ENCODE assay signal across 22 cellular contexts in genomic region chr1:21541330-21541729, GRCh38. TPM values are rescaled to one million over a fixed set of nuclear protein-coding genes. Genes with fewer than 3 reads are reported as not detected.
DNase-seq lines count a peak whose midpoint lies in the region; FAIRE-seq and TF ChIP-seq lines count a peak whose summit lies in the region.
"Had no signal": no experiment of that assay in that cellular context is flagged by ENCODE, and none has a peak within 500 bp of the region (broad histone marks: within the 10 kb centered on the region; RNA-seq: fewer than 3 reads in every experiment).

No MANE protein-coding gene starts in this region.

- H3K27me3 ChIP-seq in breast epithelium (no peaks in the 10 kb centered on the region), adrenal gland (no peaks in the 10 kb centered on the region), osteoblast (ENCODE audit: insufficient read depth, low read length) (peaks cover 11% of the 10 kb centered on the region)
- H3K27me3 ChIP-seq: MG63 had no signal

- BruUV-seq in MCF 10A (replicated peaks; lab: Mats Ljungman, UMichigan): no TSS peak

- H3K4me1 ChIP-seq in breast epithelium: peaks cover 21 to 38% of the 10 kb centered on the region in 2 donors
- H3K4me1 ChIP-seq in adrenal gland (replicated peaks in 1 of 2): peaks cover 29 to 63% of the 10 kb centered on the region in 2 donors
- H3K4me1 ChIP-seq in kidney (ENCODE audit: control insufficient read depth in 1 of 2, insufficient read depth in 1 of 2, low read depth in 1 of 2, low read length in 2 of 2): peaks cover 36 to 43% of the 10 kb centered on the region in 2 donors
- H3K4me1 ChIP-seq in osteoblast (ENCODE audit: insufficient read depth, low read length): peaks cover 19% of the 10 kb centered on the region
- H3K4me1 ChIP-seq: HAP-1 had no signal

- FAIRE-seq in kidney (lab: Jason Lieb, UNC): no peak
- FAIRE-seq: GM12891 had no signal

- H3K27ac ChIP-seq in breast epithelium (peak overlapping the region; percentile 71 to 87), adrenal gland (peak overlapping the region in 4 of 5 donors; percentile 51 to 99 (median 74)), kidney (ENCODE audit: low read depth in 2 of 2, low read length in 2 of 2) (peak overlapping the region; percentile 25 to 29), osteoblast (ENCODE audit: low read depth, low read length) (peak overlapping the region; percentile 74)

- POLR2A ChIA-PET in MCF 10A (lab: Yijun Ruan, JAX): interaction anchor here (0.5 kb wide), 1 partner anchor 871 kb away, joined by 3 read pairs; no protein-coding TSS in a partner anchor

- H3K36me3 Mint-ChIP-seq in MCF 10A (ENCODE audit: insufficient read depth, unreplicated experiment): no peaks in the 10 kb centered on the region
- H3K36me3 Mint-ChIP-seq in activated naive CD8-positive, alpha-beta T cell treated with anti-CD3 and anti-CD28 coated beads for 36 hours: no peaks in the 10 kb centered on the region
- H3K36me3 Mint-ChIP-seq: CD8-positive, alpha-beta T cell had no signal

- H3K9ac ChIP-seq in kidney (ENCODE audit: low read length in 2 of 2): no peak overlapping the region
- H3K9ac ChIP-seq: SK-N-SH had no signal

- H3K9me3 ChIP-seq in breast epithelium: no peaks in the 10 kb centered on the region
- no peaks in the 10 kb centered on the region for H3K9me3 ChIP-seq in adrenal gland (replicated peaks in 1 of 3)
- no peaks in the 10 kb centered on the region for H3K9me3 ChIP-seq in kidney (ENCODE audit: control insufficient read depth in 1 of 2, low read length in 2 of 2)
- no peaks in the 10 kb centered on the region for H3K9me3 ChIP-seq in osteoblast (ENCODE audit: low read depth, low read length)
- H3K9me3 ChIP-seq: HAP-1, MG63, SK-N-SH had no signal

- TF ChIP-seq POLR2A in breast epithelium (IDR thresholded peaks at IDR 0.05) (no peak), adrenal gland (IDR thresholded peaks at IDR 0.05) (no peak)

- WGBS in adrenal gland, 4 donors: 75 to 84% (median 79%) methylated on average over 6 of the region's 6 CpGs

- H2AFZ ChIP-seq in osteoblast (ENCODE audit: low read length): no peak overlapping the region

- no peaks in the 10 kb centered on the region for H3K9me3 Mint-ChIP-seq in MCF 10A (ENCODE audit: unreplicated experiment)
- H3K9me3 Mint-ChIP-seq in activated naive CD8-positive, alpha-beta T cell treated with anti-CD3 and anti-CD28 coated beads for 36 hours: no peaks in the 10 kb centered on the region
- H3K9me3 Mint-ChIP-seq: CD8-positive, alpha-beta T cell had no signal

- peaks cover 4% of the 10 kb centered on the region for H4K20me1 ChIP-seq in osteoblast (ENCODE audit: insufficient read depth, low read length)

- no peak for DNase-seq in breast epithelium (ENCODE audit: low spot score in 2 of 2)
- no peak for DNase-seq in MCF 10A (ENCODE audit: unreplicated experiment)
- no peak for DNase-seq in adrenal gland
- peak; percentile 55 for DNase-seq in kidney
- DNase-seq in osteoblast (ENCODE audit: insufficient read length, low spot score, missing footprints): no peak
- no peak for DNase-seq in DMS 273 (lab: John Stamatoyannopoulos, UW; ENCODE audit: unreplicated experiment)
- DNase-seq in activated naive CD8-positive, alpha-beta T cell treated with anti-CD3 and anti-CD28 coated beads for 36 hours: no peak
- DNase-seq in NCI-H2171 treated with DMSO at 0.1 percent for 48 hours (lab: John Stamatoyannopoulos, UW): no peak
- DNase-seq: 8988T; CD8-positive, alpha-beta T cell; DMS153; Kasumi-1; NCI-H1048; NCI-H1436; NCI-H1930; NCI-H524 treated with DMSO at 0.1 percent for 48 hours; OCI-M1; SHP77 treated with DMSO at 0.1 percent for 48 hours; SK-N-SH had no signal

- peaks cover 8% of the 10 kb centered on the region for H3K4me1 Mint-ChIP-seq in MCF 10A (ENCODE audit: insufficient read depth, unreplicated experiment)
- no peaks in the 10 kb centered on the region for H3K4me1 Mint-ChIP-seq in activated naive CD8-positive, alpha-beta T cell treated with anti-CD3 and anti-CD28 coated beads for 36 hours

- H3K4me2 ChIP-seq in osteoblast (ENCODE audit: insufficient read depth, low read length): peak overlapping the region; percentile 41
- H3K4me2 ChIP-seq: SK-N-SH had no signal

- H3K36me3 ChIP-seq in breast epithelium: no peaks in the 10 kb centered on the region
- no peaks in the 10 kb centered on the region for H3K36me3 ChIP-seq in adrenal gland (replicated peaks in 1 of 2)
- no peaks in the 10 kb centered on the region for H3K36me3 ChIP-seq in kidney (ENCODE audit: control insufficient read depth in 1 of 2, insufficient read depth in 2 of 2, low read length in 2 of 2)
- no peaks in the 10 kb centered on the region for H3K36me3 ChIP-seq in osteoblast (ENCODE audit: insufficient read depth, low read length)
- H3K36me3 ChIP-seq: HAP-1, MG63 had no signal

- intact Hi-C loops in breast epithelium (cut with DNase I; ENCODE audit: low total_unique reads): no loop called here
- intact Hi-C loops in MCF 10A (cut with micrococcal nuclease): no loop called here
- intact Hi-C loops in adrenal gland (cut with DNase I): no loop called here
- intact Hi-C loops in kidney (cut with DNase I): no loop called here

- no peak overlapping the region for H3K4me3 Mint-ChIP-seq in MCF 10A (ENCODE audit: unreplicated experiment)
- no peak overlapping the region for H3K4me3 Mint-ChIP-seq in activated naive CD8-positive, alpha-beta T cell treated with anti-CD3 and anti-CD28 coated beads for 36 hours
- H3K4me3 Mint-ChIP-seq: CD8-positive, alpha-beta T cell had no signal

- H3K79me2 ChIP-seq in osteoblast (ENCODE audit: insufficient read depth, low read length): no peaks in the 10 kb centered on the region

- no peak for TF ChIP-seq CTCF in breast epithelium (IDR thresholded peaks at IDR 0.05)
- no peak for TF ChIP-seq CTCF in MCF 10A (IDR thresholded peaks at IDR 0.05; ENCODE audit: unreplicated experiment)
- no peak for TF ChIP-seq CTCF in adrenal gland (IDR thresholded peaks at IDR 0.05)
- no peak for TF ChIP-seq CTCF in kidney (IDR thresholded peaks at IDR 0.05; ENCODE audit: borderline replicate concordance, extremely low read depth, insufficient read depth)
- TF ChIP-seq CTCF in osteoblast (IDR thresholded peaks at IDR 0.05; ENCODE audit: extremely low read depth, low read depth, low read length): no peak

- H3K27ac Mint-ChIP-seq in MCF 10A (ENCODE audit: low read depth, unreplicated experiment): no peak overlapping the region
- H3K27ac Mint-ChIP-seq in activated naive CD8-positive, alpha-beta T cell treated with anti-CD3 and anti-CD28 coated beads for 36 hours: no peak overlapping the region
- H3K27ac Mint-ChIP-seq: CD8-positive, alpha-beta T cell had no signal

- CTCF ChIA-PET in MCF 10A (lab: Yijun Ruan, JAX): interaction anchor here (3.4 kb wide), 1 partner anchor 171 kb away, joined by 8 read pairs; no protein-coding TSS in a partner anchor

- H3K27me3 Mint-ChIP-seq in MCF 10A (ENCODE audit: insufficient read depth, unreplicated experiment): no peaks in the 10 kb centered on the region
- H3K27me3 Mint-ChIP-seq in activated naive CD8-positive, alpha-beta T cell treated with anti-CD3 and anti-CD28 coated beads for 36 hours: peaks cover 22% of the 10 kb centered on the region

- H3K4me3 ChIP-seq in breast epithelium: no peak overlapping the region
- H3K4me3 ChIP-seq in adrenal gland: no peak overlapping the region
- H3K4me3 ChIP-seq in kidney (ENCODE audit: low read length in 2 of 2): no peak overlapping the region
- H3K4me3 ChIP-seq in osteoblast (ENCODE audit: insufficient read depth, low read length): no peak overlapping the region
- H3K4me3 ChIP-seq: HAP-1, MG63 had no signal

RNA-seq across cellular contexts. Expression of gene ALPL, which starts 32.1 kb away (rescaled TPM):
- total RNA-seq in breast epithelium (10 to 100 TPM in 2 of 3 donors, 1 to 10 TPM in 1; 2.9 to 98.0 (median 17.4) TPM), MCF 10A (2022) (not detected in 2 replicates), adrenal gland (100 to 1,000 TPM in 2 of 8 donors, 10 to 100 TPM in 6; 21.9 to 752 (median 62.9) TPM), kidney (8.4 TPM), osteoblast (7.1 and 8.0 TPM in 2 replicates)
- polyA plus RNA-seq in adrenal gland (100 to 1,000 TPM in 2 of 3 donors, 10 to 100 TPM in 1; 74.7 to 338 (median 147) TPM), kidney (ENCODE audit: insufficient read depth, low read depth, low replicate concordance) (133 TPM)
- total RNA-seq in activated naive CD8-positive, alpha-beta T cell treated with anti-CD3 and anti-CD28 coated beads for 36 hours: not detected
- total RNA-seq: CD8-positive, alpha-beta T cell had no signal

Comparison
In these comparisons a context has a peak if more than half of its experiments do, and no peak if none do; other contexts are left out.
1. H3K27ac ChIP-seq: peak in every context shown above with its lines; median percentile 79 in breast epithelium; 74 in adrenal gland; 74 in osteoblast; 27 in kidney.